ENCODE assay signal across 8 cellular contexts in the genomic region with DNA sequence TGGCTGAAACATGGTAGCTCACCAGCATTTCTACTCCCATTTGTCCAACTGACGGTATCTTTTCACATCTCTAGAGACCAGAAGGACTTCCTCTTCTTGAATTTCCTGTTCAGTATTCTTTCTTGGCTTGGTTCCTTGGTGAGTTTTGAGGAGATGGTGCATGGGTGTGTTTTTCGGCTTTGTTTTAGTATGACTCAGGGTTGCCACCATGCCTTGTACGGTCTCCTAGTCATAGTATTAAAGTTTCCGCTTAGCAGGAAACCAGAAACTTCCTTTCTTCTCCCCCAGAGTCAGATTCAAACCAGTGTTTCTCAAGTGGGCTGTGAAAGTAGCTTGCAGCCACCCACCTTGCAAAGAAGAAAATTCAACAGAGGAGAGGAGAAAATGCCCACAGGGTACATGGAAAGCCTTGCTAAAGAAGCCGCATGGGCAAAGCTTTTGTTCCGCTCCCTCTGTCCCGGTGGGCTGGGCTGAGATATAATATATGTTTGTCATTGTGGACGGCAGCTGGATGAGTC. TPM values are rescaled to one million over a fixed set of nuclear protein-coding genes. Genes with fewer than 3 reads are reported as not detected.
DNase-seq lines count a peak whose midpoint lies in the region; ATAC-seq, FAIRE-seq and TF ChIP-seq lines count a peak whose summit lies in the region.

No MANE protein-coding gene starts in this region.

- in situ Hi-C loops in GM13977 (cut with MboI; ENCODE audit: low pct_unique_long_range_greater_than_20kb, low sequenced_read_pairs, unreplicated experiment) = no loop called here

- no TSS peak for BruUV-seq in PC-9 (replicated peaks; lab: Mats Ljungman, UMichigan)

- H3K36me3 Mint-ChIP-seq in natural killer cell (no peaks in the 10 kb centered on the region), endodermal cell (ENCODE audit: low read depth) (peaks cover 63% of the 10 kb centered on the region)

- H3K36me3 ChIP-seq in PC-9 (ENCODE audit: low read depth) = peaks cover 5% of the 10 kb centered on the region
- H3K36me3 ChIP-seq in endodermal cell (ENCODE audit: control insufficient read depth, insufficient read depth, low read length) = peaks cover 32% of the 10 kb centered on the region

- H3K4me1 Mint-ChIP-seq in natural killer cell = peaks cover 92 to 95% of the 10 kb centered on the region in 2 donors
- peaks cover 30% of the 10 kb centered on the region for H3K4me1 Mint-ChIP-seq in endodermal cell

- no peaks in the 10 kb centered on the region for H4K20me1 ChIP-seq in PC-9 (ENCODE audit: insufficient read depth)

- no peaks in the 10 kb centered on the region for H3K9me3 Mint-ChIP-seq in natural killer cell
- H3K9me3 Mint-ChIP-seq in endodermal cell = no peaks in the 10 kb centered on the region

- H3K27me3 Mint-ChIP-seq in natural killer cell (ENCODE audit: low read depth in 2 of 2) (no peaks in the 10 kb centered on the region), endodermal cell (ENCODE audit: insufficient read depth) (peaks cover 20% of the 10 kb centered on the region)

- H3K27ac ChIP-seq in PC-9 (peak overlapping the region; percentile 97), endodermal cell (ENCODE audit: low read depth, low read length) (no peak overlapping the region)

- H3K4me3 ChIP-seq in PC-9 = peak overlapping the region; percentile 42; the same call in 1 of the 2 replicates
- H3K4me3 ChIP-seq in cardiac fibroblast (replicated peaks in 1 of 2; ENCODE audit: low read depth in 2 of 2, low read length in 2 of 2) = peak overlapping the region in 1 of 2 donors; percentile 24
- no peak overlapping the region for H3K4me3 ChIP-seq in endodermal cell (ENCODE audit: low read length)

- WGBS in endodermal cell (ENCODE audit: insufficient coverage in 1 of 2, insufficient read length in 1 of 2), 2 experiments = 92 to 100% methylated on average over 2 to 8 of the region's 8 CpGs

- H3K27ac Mint-ChIP-seq in natural killer cell (peak overlapping the region; percentile 86 to 88), endodermal cell (no peak overlapping the region)

- H3K27me3 ChIP-seq in PC-9 (ENCODE audit: insufficient read depth, low read depth) = no peaks in the 10 kb centered on the region
- peaks cover 16% of the 10 kb centered on the region for H3K27me3 ChIP-seq in endodermal cell (ENCODE audit: control insufficient read depth, insufficient read depth, low read length, poor library complexity, severe bottlenecking)

- no peak overlapping the region for H3K9ac ChIP-seq in endodermal cell (ENCODE audit: extremely low read depth, low read length, poor library complexity, severe bottlenecking)

- H3K4me2 ChIP-seq in PC-9 = peak overlapping the region; percentile 80

- H3K9me2 ChIP-seq in PC-9 (ENCODE audit: insufficient read depth) = no peaks in the 10 kb centered on the region

- CTCF ChIA-PET in PC-9 (lab: Charles Lee) = no interaction called here

- no peak for FAIRE-seq in D721Med (lab: Jason Lieb, UNC)

- no peak overlapping the region for H2AFZ ChIP-seq in PC-9

- intact Hi-C loops in PC-9 (cut with micrococcal nuclease; ENCODE audit: unreplicated experiment) (loop anchor here (2.0 to 10.0 kb wide), 2 partner anchors 108 to 1242 kb away; partner anchors contain the start of gene ASMTL), natural killer cell (cut with micrococcal nuclease) (loop anchor here (1.0 to 10.0 kb wide), 4 partner anchors 11 to 1232 kb away; partner anchors contain the start of gene AKAP17A)

- H3K4me3 Mint-ChIP-seq in natural killer cell (peak overlapping the region; percentile 74), endodermal cell (no peak overlapping the region)

- H3K9me3 ChIP-seq in PC-9 (ENCODE audit: insufficient read depth, low read depth) (no peaks in the 10 kb centered on the region), endodermal cell (ENCODE audit: control insufficient read depth, low read length) (no peaks in the 10 kb centered on the region)

- TF ChIP-seq CTCF in GM13977 (IDR thresholded peaks at IDR 0.05; ENCODE audit: extremely low read depth, insufficient read depth, missing control alignments) (no peak), PC-9 (conservative IDR thresholded peaks at IDR 0.05) (no peak), cardiac fibroblast (IDR thresholded peaks at IDR 0.05; ENCODE audit: low read depth, low read length) (no peak), natural killer cell (IDR thresholded peaks at IDR 0.05) (no peak), endodermal cell (conservative IDR thresholded peaks at IDR 0.05) (no peak), D721Med (IDR thresholded peaks at IDR 0.05; ENCODE audit: insufficient read depth, missing control alignments) (no peak)

- POLR2A ChIA-PET in PC-9 (lab: Charles Lee; ENCODE audit: unreplicated experiment) = no interaction called here

- DNase-seq in GM13977 (ENCODE audit: low spot score) (peak; percentile 67), PC-9 (peak; percentile 55 to 97), cardiac fibroblast (ENCODE audit: low read depth in 2 of 2) (peak; percentile 83 to 97), natural killer cell (no peak), endodermal cell (no peak), D721Med (ENCODE audit: insufficient read length, low spot score) (no peak), DMS 273 (lab: John Stamatoyannopoulos, UW; ENCODE audit: unreplicated experiment) (no peak)

- peaks cover 86% of the 10 kb centered on the region for H3K79me2 ChIP-seq in PC-9 (ENCODE audit: low read depth)

- H3K4me1 ChIP-seq in PC-9 (replicated peaks; ENCODE audit: insufficient read depth) (peaks cover 57% of the 10 kb centered on the region), endodermal cell (ENCODE audit: control insufficient read depth, insufficient read depth, low read length) (peaks cover 3% of the 10 kb centered on the region)

- H3F3A ChIP-seq in PC-9 (ENCODE audit: insufficient read depth, low read depth) = peaks cover 37% of the 10 kb centered on the region

- ATAC-seq in HG02588 (IDR thresholded peaks at IDR 0.05; ENCODE audit: unreplicated experiment) = peak; percentile 87
- ATAC-seq in natural killer cell = peak; percentile 73 to 82 (median 80)

RNA-seq across cellular contexts. Expression of gene CD99, which starts 5.7 kb away (rescaled TPM):
- total RNA-seq in PC-9 (2021) (159 and 203 TPM in 2 replicates), natural killer cell (100 to 1,000 TPM; 312 to 340 (median 333) TPM), endodermal cell (100 to 1,000 TPM; 314 to 397 TPM)
- 226 TPM for polyA plus RNA-seq in endodermal cell (2013, experiment 1 of 2)
- polyA plus RNA-seq in endodermal cell (2013, experiment 2 of 2) = 207 TPM

RNA-seq across cellular contexts. Expression of gene XG, which starts 55.1 kb away (rescaled TPM):
- not detected in 2 replicates for total RNA-seq in PC-9 (2021)
- total RNA-seq in natural killer cell = under 1 TPM in 1 of 3 donors, not detected in 2; 0.85 TPM
- total RNA-seq in endodermal cell = 1 to 10 TPM; 1.1 to 1.3 TPM
- polyA plus RNA-seq in endodermal cell (2013, experiment 1 of 2) = not detected
- polyA plus RNA-seq in endodermal cell (2013, experiment 2 of 2) = not detected

Comparison
In these comparisons a context has a peak if more than half of its experiments do, and no peak if none do; other contexts are left out.
1. DNase-seq: peak in GM13977 (single experiment), PC-9 (2 of 2) and cardiac fibroblast (2 of 2); none in natural killer cell (single experiment), endodermal cell (single experiment), D721Med (single experiment) and DMS 273 (single experiment).